8 cellular contexts compared by ENCODE assay signal in the genomic region with DNA sequence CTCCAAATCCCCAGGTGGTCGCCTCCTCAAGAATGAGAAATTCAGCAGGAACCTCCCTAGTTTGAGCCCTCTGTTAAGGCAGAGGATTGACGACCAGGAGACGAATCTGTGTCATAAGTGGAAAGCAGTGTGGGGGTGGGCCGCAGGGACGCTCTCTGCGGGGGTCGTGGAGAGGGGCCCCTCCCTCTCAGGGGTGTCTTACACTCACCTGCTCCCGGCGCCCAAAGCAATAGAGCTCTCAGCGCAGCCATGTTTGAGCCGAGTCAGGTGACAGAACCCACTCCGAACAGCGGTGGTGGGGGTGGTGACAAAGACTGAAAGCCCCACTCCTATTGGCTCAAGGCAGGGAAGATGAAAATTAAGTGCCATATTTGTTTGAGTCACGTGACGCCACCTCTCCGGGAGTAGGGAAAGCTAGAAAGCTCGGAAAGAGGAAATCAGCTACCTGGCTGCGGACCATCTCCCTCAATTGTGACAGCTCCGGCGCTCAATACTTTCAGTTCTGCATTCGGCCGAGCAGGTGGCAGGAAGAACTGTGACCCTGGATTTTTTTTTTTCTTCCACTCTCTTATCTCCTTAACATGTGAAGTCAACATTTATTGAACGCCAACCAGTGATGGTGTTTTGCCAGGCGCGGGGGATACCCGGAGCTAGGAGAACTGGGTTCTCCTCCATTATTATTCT. TPM values are rescaled to one million over a fixed set of nuclear protein-coding genes. Genes with fewer than 3 reads are reported as not detected.
DNase-seq lines count a peak whose midpoint lies in the region; ATAC-seq and TF ChIP-seq lines count a peak whose summit lies in the region.

A gene (minus strand): TSS at position 265 of the 684 bp plus-strand sequence. CDS start 627 bp downstream, outside the sequence.

- no peaks in the 10 kb centered on the region; the same call in 1 of the 2 replicates for H3K9me3 ChIP-seq in BE2C

- peak within 1 kb of the TSS; percentile 50 to 79 for H3K27ac ChIP-seq in coronary artery

- intact Hi-C loops in left colon (cut with DNase I, micrococcal nuclease), result no loop called here

- H3K4me1 ChIP-seq in BE2C, result peaks cover 2% of the 10 kb centered on the region; the same call in 1 of the 2 replicates

- peaks cover 4% of the 10 kb centered on the region; the same call in 1 of the 2 replicates for H3K36me3 ChIP-seq in BE2C

- ATAC-seq in HG03460 (IDR thresholded peaks at IDR 0.05; ENCODE audit: unreplicated experiment), result peak; percentile 79
- ATAC-seq in left colon, result peak; percentile 81

- peak within 1 kb of the TSS; percentile 95 for H3K4me3 ChIP-seq in BE2C (ENCODE audit: low read depth, low read length)
- peak within 1 kb of the TSS; percentile 85 for H3K4me3 ChIP-seq in coronary artery

- DNase-seq in BE2C (peak; percentile 94), GM19240 (ENCODE audit: insufficient read length, low spot score) (peak; percentile 38), NCI-H526 (lab: John Stamatoyannopoulos, UW) (peak; percentile 96), coronary artery (ENCODE audit: low spot score) (peak; percentile 96), left colon (peak; percentile 91 to 96)
- DNase-seq in activated CD4-positive, alpha-beta T cell treated with anti-CD3 and anti-CD28 coated beads for 48 hours, result peak; percentile 93
- DNase-seq in stimulated activated CD4-positive, alpha-beta T cell treated with anti-CD3 and anti-CD28 coated beads, Interleukin-1b, Interleukin-23, amount 100 ng/mL, for 48 hours, result peak; percentile 91

- no peak for TF ChIP-seq CTCF in BE2C (IDR thresholded peaks at IDR 0.05; ENCODE audit: low read depth, low read length)
- TF ChIP-seq CTCF in coronary artery (IDR thresholded peaks at IDR 0.05), result no peak

- H3K27me3 ChIP-seq in BE2C, result no peaks in the 10 kb centered on the region

RNA-seq across cellular contexts. Expression of the gene that starts here (rescaled TPM):
- 7.5 TPM for polyA plus RNA-seq in BE2C (2012; ENCODE audit: insufficient read depth, insufficient read length, low read depth)
- 10 to 100 TPM; 19.9 to 20.7 TPM for total RNA-seq in left colon

Comparison
In these comparisons a context has a peak if more than half of its experiments do, and no peak if none do; other contexts are left out.
1. Peak in every context shown above with its lines: DNase-seq, ATAC-seq, H3K4me3 ChIP-seq and H3K27ac ChIP-seq.
2. DNase-seq: peak in every context shown above with its lines; median percentile 96 in NCI-H526; 96 in coronary artery; 94 in BE2C; 94 in left colon; 93 in activated CD4-positive, alpha-beta T cell treated with anti-CD3 and anti-CD28 coated beads for 48 hours; 91 in stimulated activated CD4-positive, alpha-beta T cell treated with anti-CD3 and anti-CD28 coated beads, Interleukin-1b, Interleukin-23, amount 100 ng/mL, for 48 hours; 38 in GM19240.